9 cellular contexts compared by ENCODE assay signal in genomic region chr2:51998890-51999289, GRCh38.
"Had no signal": no experiment of that assay in that cellular context is flagged by ENCODE, and none has a peak within 500 bp of the region (broad histone marks: within the 10 kb centered on the region; RNA-seq: fewer than 3 reads in every experiment).

No MANE protein-coding gene starts in this region.

- H3K36me3 ChIP-seq: HAP-1 had no signal

- H3K4me3 Mint-ChIP-seq: GM23338, H9, HFFc6 had no signal

- H2AFZ ChIP-seq: GM23248, GM23338 had no signal

- ATAC-seq: GM23338, HCT116 had no signal

- H3K27ac Mint-ChIP-seq: GM23338, HFFc6 had no signal

- H3K9ac ChIP-seq: GM23248 had no signal

- DNase-seq: GM23248, GOT3, H7, H9, HCEC 1CT, HFFc6 had no signal

- H3K27ac ChIP-seq: GM23248 had no signal

- H3K4me3 ChIP-seq: GM23248, GM23338, HAP-1 had no signal

- H3K9me3 ChIP-seq: HAP-1 had no signal

- H3K4me2 ChIP-seq: GM23338 had no signal
